Comparison of ENCODE assay signal across 18 cellular contexts in the genomic region with DNA sequence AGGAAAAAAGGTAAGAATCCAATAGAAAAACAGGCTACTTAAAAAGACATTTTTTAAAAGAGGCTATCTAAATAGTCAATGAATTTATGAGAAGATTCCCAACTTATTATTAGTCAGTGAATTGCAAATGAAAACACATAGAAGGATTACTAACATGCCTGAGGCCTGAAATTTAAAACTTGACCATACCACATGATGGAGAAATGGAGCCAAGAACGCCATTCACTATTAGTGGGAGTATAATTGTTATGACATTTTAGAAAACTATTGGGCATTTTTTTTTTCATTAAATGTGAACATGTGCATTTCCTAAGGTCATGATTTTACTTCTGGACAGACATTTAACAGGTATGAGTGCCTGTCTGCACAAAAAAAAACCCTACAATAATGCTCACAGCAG. TPM values are rescaled to one million over a fixed set of nuclear protein-coding genes. Genes with fewer than 3 reads are reported as not detected.
DNase-seq lines count a peak whose midpoint lies in the region; ATAC-seq and TF ChIP-seq lines count a peak whose summit lies in the region.
"Had no signal": no experiment of that assay in that cellular context is flagged by ENCODE, and none has a peak within 500 bp of the region (broad histone marks: within the 10 kb centered on the region; RNA-seq: fewer than 3 reads in every experiment).

No MANE protein-coding gene starts in this region.

- H3K36me3 ChIP-seq in breast epithelium: no peaks in the 10 kb centered on the region
- H3K36me3 ChIP-seq: BLaER1 treated with 17β-estradiol and CSF1 and Interleukin-3, amounts not matched to agents 10 nM and 100 nM; Peyer's patch had no signal

- POLR2A ChIA-PET in MCF 10A (lab: Yijun Ruan, JAX): no interaction called here

- no TSS peak for BruUV-seq in MCF 10A (replicated peaks; lab: Mats Ljungman, UMichigan)

- no peak for ATAC-seq in GM19467 (IDR thresholded peaks at IDR 0.05; ENCODE audit: unreplicated experiment)

- H3K27ac Mint-ChIP-seq in MCF 10A (ENCODE audit: low read depth, unreplicated experiment): peak overlapping the region; percentile 7

- no peaks in the 10 kb centered on the region for H3K9me3 Mint-ChIP-seq in MCF 10A (ENCODE audit: unreplicated experiment)

- intact Hi-C loops in MCF 10A (cut with micrococcal nuclease): loop anchor here (1.0 to 10.0 kb wide), 2 partner anchors 92 to 728 kb away; no protein-coding TSS in a partner anchor
- intact Hi-C loops in breast epithelium (cut with DNase I; ENCODE audit: low total_unique reads): no loop called here

- H3K4me1 Mint-ChIP-seq in MCF 10A (ENCODE audit: insufficient read depth, unreplicated experiment): peaks cover 12% of the 10 kb centered on the region

- no peak overlapping the region for H3K4me3 Mint-ChIP-seq in MCF 10A (ENCODE audit: unreplicated experiment)

- H3K4me1 ChIP-seq in breast epithelium: no peaks in the 10 kb centered on the region
- H3K4me1 ChIP-seq: Peyer's patch had no signal

- TF ChIP-seq POLR2A in breast epithelium (IDR thresholded peaks at IDR 0.05): no peak

- H3K27ac ChIP-seq in breast epithelium: no peak overlapping the region
- H3K27ac ChIP-seq: BLaER1 treated with 17β-estradiol and CSF1 and Interleukin-3, amounts not matched to agents 10 nM and 100 nM; Peyer's patch had no signal

- CTCF ChIA-PET in MCF 10A (lab: Yijun Ruan, JAX): interaction anchor here (0.6 to 10.6 kb wide), 5 partner anchors 84 to 109 kb away, joined by 4 to 697 read pairs (median 14); no protein-coding TSS in a partner anchor

- no peak for TF ChIP-seq CTCF in MCF 10A (IDR thresholded peaks at IDR 0.05; ENCODE audit: unreplicated experiment)
- no peak for TF ChIP-seq CTCF in breast epithelium (IDR thresholded peaks at IDR 0.05)

- H3K9me3 ChIP-seq in breast epithelium: no peaks in the 10 kb centered on the region
- H3K9me3 ChIP-seq: BLaER1 treated with 17β-estradiol and CSF1 and Interleukin-3, amounts not matched to agents 10 nM and 100 nM; Peyer's patch had no signal

- no peaks in the 10 kb centered on the region for H3K36me3 Mint-ChIP-seq in MCF 10A (ENCODE audit: insufficient read depth, unreplicated experiment)

- H3K27me3 ChIP-seq in breast epithelium: no peaks in the 10 kb centered on the region
- H3K27me3 ChIP-seq: BLaER1 treated with 17β-estradiol and CSF1 and Interleukin-3, amounts not matched to agents 10 nM and 100 nM; Peyer's patch had no signal

- DNase-seq in MCF 10A (ENCODE audit: unreplicated experiment) (peak; percentile 79), breast epithelium (ENCODE audit: low spot score in 2 of 2) (no peak), amniotic epithelial cell (ENCODE audit: low read depth) (peak; percentile 13), foreskin melanocyte (peak; percentile 56), NCI-H82 (lab: John Stamatoyannopoulos, UW) (no peak), middle frontal gyrus (ENCODE audit: extremely low spot score, low spot score) (no peak)
- no peak for DNase-seq in activated CD4-positive, alpha-beta T cell treated with anti-CD3 and anti-CD28 coated beads for 4 hours
- DNase-seq: 8988T, COR-L47, NCI-H1092, NCI-H1694 treated with DMSO at 0.1 percent for 48 hours, NCI-H69, Peyer's patch, SIG-M5, SW 1271 had no signal

- no peak overlapping the region for H3K4me3 ChIP-seq in breast epithelium
- H3K4me3 ChIP-seq: BLaER1 treated with 17β-estradiol and CSF1 and Interleukin-3, amounts not matched to agents 10 nM and 100 nM; Peyer's patch had no signal

- peaks cover 11% of the 10 kb centered on the region for H3K27me3 Mint-ChIP-seq in MCF 10A (ENCODE audit: insufficient read depth, unreplicated experiment)

RNA-seq across cellular contexts. Expression of gene OR2B11, which starts 24.8 kb away (rescaled TPM):
- total RNA-seq in MCF 10A (2022) (not detected in 2 replicates), breast epithelium (not detected)
- total RNA-seq: HT-29, Peyer's patch had no signal

RNA-seq across cellular contexts. Expression of gene OR2C3, which starts 53.5 kb away (rescaled TPM):
- total RNA-seq in MCF 10A (2022): not detected in 2 replicates
- total RNA-seq in breast epithelium: not detected
- total RNA-seq: HT-29, Peyer's patch had no signal

Comparison
In these comparisons a context has a peak if more than half of its experiments do, and no peak if none do; other contexts are left out.
1. DNase-seq: peak in MCF 10A (single experiment), amniotic epithelial cell (single experiment) and foreskin melanocyte (single experiment); none in breast epithelium (0 of 2), NCI-H82 (single experiment), middle frontal gyrus (single experiment) and activated CD4-positive, alpha-beta T cell treated with anti-CD3 and anti-CD28 coated beads for 4 hours (0 of 2).